ENCODE assay signal across 29 cellular contexts in genomic region chr15:90015749-90016148, GRCh38. TPM values are rescaled to one million over a fixed set of nuclear protein-coding genes. Genes with fewer than 3 reads are reported as not detected.
DNase-seq lines count a peak whose midpoint lies in the region; ATAC-seq, FAIRE-seq and TF ChIP-seq lines count a peak whose summit lies in the region.
"Had no signal": no experiment of that assay in that cellular context is flagged by ENCODE, and none has a peak within 500 bp of the region (broad histone marks: within the 10 kb centered on the region; RNA-seq: fewer than 3 reads in every experiment).

No MANE protein-coding gene starts in this region.

- peaks cover 3% of the 10 kb centered on the region for H3K9me1 ChIP-seq in keratinocyte (ENCODE audit: control insufficient read depth, extremely low read depth, insufficient read depth, low read length)

- peak overlapping the region; percentile 42 for H3K27ac ChIP-seq in keratinocyte (ENCODE audit: control insufficient read depth, insufficient read depth, low read length)
- H3K27ac ChIP-seq in small intestine (ENCODE audit: low read depth in 1 of 2, low read length in 1 of 2) = peak overlapping the region in 1 of 2 donors; percentile 82
- H3K27ac ChIP-seq: BLaER1, left ventricle myocardium inferior, PC-9, right atrium auricular region, thyroid gland had no signal

- H3K27me3 ChIP-seq in MG63 (no peaks in the 10 kb centered on the region), adipocyte (replicated peaks; ENCODE audit: control insufficient read depth, insufficient read depth, low read length) (no peaks in the 10 kb centered on the region), keratinocyte (ENCODE audit: control insufficient read depth, extremely low read depth, insufficient read depth, low read length) (no peaks in the 10 kb centered on the region), small intestine (ENCODE audit: control insufficient read depth in 2 of 2, insufficient read depth in 2 of 2, low read length in 2 of 2) (no peaks in the 10 kb centered on the region), HAP-1 (ENCODE audit: low read depth) (no peaks in the 10 kb centered on the region)
- H3K27me3 ChIP-seq: BLaER1, right atrium auricular region, spleen, thyroid gland had no signal

- H3K4me1 ChIP-seq in adipocyte (ENCODE audit: control insufficient read depth, insufficient read depth, low read length) (peaks cover 5% of the 10 kb centered on the region), keratinocyte (ENCODE audit: control insufficient read depth, extremely low read depth, insufficient read depth, low read length) (peaks cover 24% of the 10 kb centered on the region), small intestine (ENCODE audit: control insufficient read depth in 2 of 2, insufficient read depth in 1 of 2, low read depth in 1 of 2, low read length in 1 of 2) (peaks cover 11 to 14% of the 10 kb centered on the region in 2 donors), HAP-1 (no peaks in the 10 kb centered on the region)

- no peak for FAIRE-seq in keratinocyte (lab: Jason Lieb, UNC)
- no peak for FAIRE-seq in small intestine (lab: Jason Lieb, UNC)
- FAIRE-seq: endometrium, GM18507, H54, HTR-8/SVneo had no signal

- ATAC-seq in GM21528 (IDR thresholded peaks at IDR 0.05; ENCODE audit: low FRiP score, unreplicated experiment) (no peak), GM21576 (IDR thresholded peaks at IDR 0.05; ENCODE audit: unreplicated experiment) (no peak)
- ATAC-seq: stimulated activated naive CD8-positive, alpha-beta T cell treated with anti-CD3 and anti-CD28 coated beads, Interleukin-15, amount 100 ng/mL, for 72 hours had no signal

- no peak overlapping the region for H3K4me2 ChIP-seq in keratinocyte (ENCODE audit: control insufficient read depth, extremely low read depth, insufficient read depth, low read depth, low read length)
- H3K4me2 ChIP-seq: PC-9 had no signal

- H3K9ac ChIP-seq in adipocyte (ENCODE audit: low read length) (no peak overlapping the region), keratinocyte (ENCODE audit: control insufficient read depth, extremely low read depth, insufficient read depth, low read length) (no peak overlapping the region)
- H3K9ac ChIP-seq: BLaER1 had no signal

- H3K9me3 ChIP-seq in MG63 (peaks cover 22% of the 10 kb centered on the region), adipocyte (ENCODE audit: control insufficient read depth, low read length) (peaks cover 12% of the 10 kb centered on the region), keratinocyte (ENCODE audit: control insufficient read depth, low read depth, low read length) (peaks cover 4% of the 10 kb centered on the region), small intestine (ENCODE audit: control insufficient read depth, low read depth) (no peaks in the 10 kb centered on the region), HAP-1 (peaks cover 9% of the 10 kb centered on the region; the same call in 1 of the 2 replicates)
- H3K9me3 ChIP-seq: thyroid gland had no signal

- in situ Hi-C loops in HAP-1 (cut with MboI; ENCODE audit: low sequenced_read_pairs) = no loop called here

- H2AFZ ChIP-seq in keratinocyte (ENCODE audit: control insufficient read depth, low read length) = no peak overlapping the region
- H2AFZ ChIP-seq: PC-9 had no signal

- no peaks in the 10 kb centered on the region for H4K20me1 ChIP-seq in keratinocyte (ENCODE audit: control insufficient read depth, extremely low read depth, insufficient read depth, low read length)

- WGBS in small intestine, 3 donors = 27 to 66% (median 46%) methylated on average over 8 of the region's 8 CpGs

- H3K36me3 ChIP-seq in MG63 (peaks cover 22% of the 10 kb centered on the region), adipocyte (ENCODE audit: control insufficient read depth, insufficient read depth, low read length, severe bottlenecking) (peaks cover 3% of the 10 kb centered on the region), keratinocyte (ENCODE audit: control insufficient read depth in 2 of 2, extremely low read depth in 1 of 2, insufficient read depth in 2 of 2, low read length in 2 of 2) (no peaks in the 10 kb centered on the region), small intestine (ENCODE audit: control insufficient read depth in 2 of 2, insufficient read depth in 2 of 2, low read length in 2 of 2) (no peaks in the 10 kb centered on the region), HAP-1 (replicated peaks) (no peaks in the 10 kb centered on the region)
- H3K36me3 ChIP-seq: right atrium auricular region, thyroid gland had no signal

- H3K4me3 ChIP-seq in MG63 (no peak overlapping the region), adipocyte (ENCODE audit: low read length) (no peak overlapping the region), keratinocyte (ENCODE audit: control insufficient read depth in 2 of 3, extremely low read depth in 1 of 3, insufficient read depth in 2 of 3, low read depth in 1 of 3, low read length in 3 of 3) (no peak overlapping the region), small intestine (ENCODE audit: low read depth in 1 of 2, low read length in 2 of 2) (no peak overlapping the region), HAP-1 (no peak overlapping the region)
- H3K4me3 ChIP-seq: BLaER1, left ventricle myocardium inferior, PC-9, right atrium auricular region, spleen, thyroid gland had no signal

- dilution Hi-C loops in keratinocyte (cut with MboI; ENCODE audit: extremely low pct_ligation_motif_present, low sequenced_read_pairs) = no loop called here

- DNase-seq in MG63 = peak; percentile 21
- peak; percentile 32 for DNase-seq in adipocyte (ENCODE audit: low read depth)
- DNase-seq in keratinocyte (ENCODE audit: low read depth, low spot score) = no peak
- peak; percentile 94 for DNase-seq in small intestine
- no peak for DNase-seq in HAP-1 (ENCODE audit: low spot score in 2 of 2)
- DNase-seq: activated CD4-positive, alpha-beta T cell treated with anti-CD3 and anti-CD28 coated beads, Interleukin-2, amount 10 ng/mL, durations not matched to agents 7 days and 5 days; activated naive CD4-positive, alpha-beta T cell treated with Interleukin-2 at 50 U/mL for 16 hours; DMS153; hypothalamus; left ventricle myocardium inferior; NCI-H1105; NCI-H187; NCI-H2171 treated with DMSO at 0.1 percent for 48 hours; NCI-H526; NK-92 treated with Interleukin-12 subunit alpha and Interleukin-12 subunit beta, amount 100 ng/mL, for 24 hours; PC-9; spleen; stimulated activated CD4-positive, alpha-beta T cell treated with anti-CD3 and anti-CD28 coated beads, Interleukin-2, amount 100 ng/mL, for 24 hours; stimulated activated CD8-positive, alpha-beta memory T cell treated with anti-CD3 and anti-CD28 coated beads, Interleukin-4, amount 100 ng/mL, for 48 hours; stimulated activated naive CD8-positive, alpha-beta T cell treated with anti-CD3 and anti-CD28 coated beads, Interleukin-15, amount 100 ng/mL, for 72 hours; thyroid gland had no signal

- TF ChIP-seq CTCF in keratinocyte (optimal IDR thresholded peaks at IDR 0.05 in 1 of 3, IDR thresholded peaks at IDR 0.05 in 1 of 3, conservative IDR thresholded peaks at IDR 0.05 in 1 of 3; ENCODE audit: extremely low read depth in 1 of 3, insufficient read depth in 2 of 3, low read length in 3 of 3) = no peak

- peaks cover 48% of the 10 kb centered on the region for H3K79me2 ChIP-seq in keratinocyte (ENCODE audit: control insufficient read depth, insufficient read depth, low read length)

RNA-seq across cellular contexts. Expression of gene ZNF710, which starts 14.6 kb away (rescaled TPM):
- total RNA-seq in MG63 (2014; rRNA removed; shearing (Covaris generic); ENCODE audit: low replicate concordance) = 7.0 and 9.1 TPM in 2 replicates
- 3.9 to 5.4 TPM (median 4.5 TPM) in 3 replicates for polyA plus RNA-seq in keratinocyte
- polyA plus RNA-seq in keratinocyte (2011; ENCODE audit: low read depth) = 4.9 TPM
- 4.8 and 6.2 TPM in 2 replicates for polyA plus RNA-seq in keratinocyte (2011; cell fraction: cytosol; rRNA removed)
- polyA plus RNA-seq in keratinocyte (2011; cell fraction: nucleus; rRNA removed) = 15.1 and 18.4 TPM in 2 replicates
- polyA plus RNA-seq in keratinocyte (2012; ENCODE audit: low replicate concordance) = 18.9 and 20.7 TPM in 2 replicates
- 11.3 to 32.5 TPM (median 11.8 TPM) in 3 replicates for polyA minus RNA-seq in keratinocyte
- 12.9 TPM for polyA minus RNA-seq in keratinocyte (2011; cell fraction: cytosol; rRNA and poly(A)+ RNA removed)
- 9.6 and 13.2 TPM in 2 replicates for polyA minus RNA-seq in keratinocyte (2011; cell fraction: nucleus; rRNA and poly(A)+ RNA removed)
- polyA plus RNA-seq in small intestine = 10 to 100 TPM; 10.3 to 19.7 (median 18.0) TPM

Comparison
In these comparisons a context has a peak if more than half of its experiments do, and no peak if none do; other contexts are left out.
1. DNase-seq: peak in MG63 (single experiment), adipocyte (single experiment) and small intestine (single experiment); none in keratinocyte (single experiment) and HAP-1 (0 of 2).